In genomic region chr4:99679976-99680375, GRCh38 we compare ENCODE assay signal across 1 cellular context.
TF ChIP-seq lines count a peak whose summit lies in the region.

No MANE protein-coding gene starts in this region.

TF ChIP-seq in HepG2, 621 proteins besides CTCF, POLR2A, EP300 and RAD21 (continued from another document):
- no peak for TF ChIP-seq FOXO4 (CRISPR knock-in tag; conservative IDR thresholded peaks at IDR 0.05)
- TF ChIP-seq ZNF430 (CRISPR knock-in tag; IDR thresholded peaks at IDR 0.05): no peak
- no peak for TF ChIP-seq KIAA2018 (CRISPR knock-in tag; IDR thresholded peaks at IDR 0.05; ENCODE audit: borderline replicate concordance)
- TF ChIP-seq RBM39 (IDR thresholded peaks at IDR 0.05; ENCODE audit: low read depth, low read length, poor library complexity, severe bottlenecking): no peak
- no peak for TF ChIP-seq ZNF446 (CRISPR knock-in tag; IDR thresholded peaks at IDR 0.05)
- TF ChIP-seq PRDM4 (CRISPR knock-in tag; IDR thresholded peaks at IDR 0.05; ENCODE audit: borderline replicate concordance): no peak
- TF ChIP-seq SNAI1 (CRISPR knock-in tag; IDR thresholded peaks at IDR 0.05; ENCODE audit: borderline replicate concordance): no peak
- no peak for TF ChIP-seq TFE3 (CRISPR knock-in tag; IDR thresholded peaks at IDR 0.05)
- TF ChIP-seq SMARCC2 (IDR thresholded peaks at IDR 0.05): no peak
- no peak for TF ChIP-seq FOXC1 (CRISPR knock-in tag; IDR thresholded peaks at IDR 0.05; ENCODE audit: borderline replicate concordance)
- TF ChIP-seq ZBTB21 (CRISPR knock-in tag; IDR thresholded peaks at IDR 0.05): no peak
- no peak for TF ChIP-seq ZNF792 (CRISPR knock-in tag; IDR thresholded peaks at IDR 0.05)
- no peak for TF ChIP-seq ZNF770 (CRISPR knock-in tag; IDR thresholded peaks at IDR 0.05)
- no peak for TF ChIP-seq ZNF709 (CRISPR knock-in tag; IDR thresholded peaks at IDR 0.05)
